8 cellular contexts compared by ENCODE assay signal in genomic region chr1:207051615-207051943, GRCh38. TPM values are rescaled to one million over a fixed set of nuclear protein-coding genes. Genes with fewer than 3 reads are reported as not detected.
DNase-seq lines count a peak whose midpoint lies in the region; ATAC-seq lines count a peak whose summit lies in the region.

No MANE protein-coding gene starts in this region.

- no peak overlapping the region for H3K4me2 ChIP-seq in neuronal stem cell (ENCODE audit: insufficient read depth, low read length, poor library complexity, severe bottlenecking)

- CTCF ChIA-PET in CD8-positive, alpha-beta memory T cell (lab: Charles Lee), result interaction anchor here (2.6 kb wide), 1 partner anchor 24 kb away, joined by 21 read pairs; no protein-coding TSS in a partner anchor

- H3K36me3 ChIP-seq in CD8-positive, alpha-beta memory T cell (ENCODE audit: insufficient read depth, low read length), result peaks cover 16% of the 10 kb centered on the region
- H3K36me3 ChIP-seq in NT2/D1 (ENCODE audit: insufficient read depth, insufficient read length, low read length) (peaks cover 30% of the 10 kb centered on the region), ectodermal cell (ENCODE audit: control insufficient read depth, insufficient read depth, low read length) (no peaks in the 10 kb centered on the region), neuronal stem cell (replicated peaks in 1 of 2; ENCODE audit: control insufficient read depth in 2 of 2, insufficient read depth in 2 of 2, low read length in 2 of 2) (peaks cover 11 to 29% of the 10 kb centered on the region in 2 donors)

- peak overlapping the region; percentile 97 to 100 (median 98) for H3K4me3 Mint-ChIP-seq in CD8-positive, alpha-beta memory T cell

- no peak overlapping the region for H2BK5ac ChIP-seq in neuronal stem cell (ENCODE audit: low read length)

- peak overlapping the region; percentile 91 for H3K27ac ChIP-seq in CD8-positive, alpha-beta memory T cell (ENCODE audit: low read depth, low read length)
- H3K27ac ChIP-seq in ectodermal cell (ENCODE audit: insufficient read depth, low read depth, low read length, poor library complexity, severe bottlenecking) (no peak overlapping the region), neuronal stem cell (replicated peaks; ENCODE audit: low read length) (no peak overlapping the region)

- H4K91ac ChIP-seq in neuronal stem cell (ENCODE audit: low read depth, low read length, poor library complexity), result no peak overlapping the region

- no peak overlapping the region for H3K14ac ChIP-seq in neuronal stem cell (ENCODE audit: low read length)

- H3K23ac ChIP-seq in neuronal stem cell (ENCODE audit: low read depth, low read length, poor library complexity), result no peak overlapping the region

- H3K4me1 Mint-ChIP-seq in CD8-positive, alpha-beta memory T cell, result peaks cover 47 to 69% (median 59%) of the 10 kb centered on the region in 3 donors

- no peak overlapping the region for H4K8ac ChIP-seq in neuronal stem cell (ENCODE audit: low read depth, low read length)

- 93 to 95% methylated on average over 6 of the region's 6 CpGs for WGBS in ectodermal cell, 2 experiments
- WGBS in neuronal stem cell (ENCODE audit: extremely low coverage in 2 of 2, insufficient read length in 2 of 2, insufficient replicate concordance in 1 of 2), 2 donors, result no CpG with 5 or more reads among the region's 6 CpGs

- H2BK15ac ChIP-seq in neuronal stem cell (ENCODE audit: low read length), result no peak overlapping the region

- H3K36me3 Mint-ChIP-seq in CD8-positive, alpha-beta memory T cell, result peaks cover 0 to 43% (median 3%) of the 10 kb centered on the region in 3 donors

- peaks cover 1 to 4% of the 10 kb centered on the region in 2 donors for H3K27me3 Mint-ChIP-seq in CD8-positive, alpha-beta memory T cell

- H3K9me3 Mint-ChIP-seq in CD8-positive, alpha-beta memory T cell, result no peaks in the 10 kb centered on the region

- peak overlapping the region; percentile 91 for H3K4me3 ChIP-seq in CD8-positive, alpha-beta memory T cell (ENCODE audit: low read length)
- peak overlapping the region; percentile 95 for H3K4me3 ChIP-seq in NT2/D1 (ENCODE audit: insufficient read length, low read depth)
- H3K4me3 ChIP-seq in ectodermal cell (ENCODE audit: insufficient read depth, low read depth, low read length), result peak overlapping the region; percentile 97
- H3K4me3 ChIP-seq in neuronal stem cell (ENCODE audit: low read length in 2 of 2), result peak overlapping the region in 1 of 2 donors; percentile 92

- H3K79me1 ChIP-seq in neuronal stem cell (ENCODE audit: low read depth, low read length), result peaks cover 2% of the 10 kb centered on the region

- H3K27ac Mint-ChIP-seq in CD8-positive, alpha-beta memory T cell, result peak overlapping the region in 5 of 8 donors; percentile 68 to 98 (median 81)

- H3K9me3 ChIP-seq in CD8-positive, alpha-beta memory T cell (ENCODE audit: low read length), result no peaks in the 10 kb centered on the region
- H3K9me3 ChIP-seq in NT2/D1 (ENCODE audit: insufficient read depth, low read length) (no peaks in the 10 kb centered on the region), ectodermal cell (ENCODE audit: control insufficient read depth, low read length) (no peaks in the 10 kb centered on the region), neuronal stem cell (replicated peaks in 1 of 2; ENCODE audit: control insufficient read depth in 2 of 2, insufficient read depth in 1 of 2, low read depth in 1 of 2, low read length in 2 of 2) (no peaks in the 10 kb centered on the region)

- H3K18ac ChIP-seq in neuronal stem cell (ENCODE audit: low read length), result no peak overlapping the region

- H3K27me3 ChIP-seq in CD8-positive, alpha-beta memory T cell (ENCODE audit: insufficient read depth, low read length, poor library complexity, severe bottlenecking), result no peaks in the 10 kb centered on the region
- H3K27me3 ChIP-seq in NT2/D1 (ENCODE audit: insufficient read depth, insufficient read length) (no peaks in the 10 kb centered on the region), ectodermal cell (ENCODE audit: control insufficient read depth, insufficient read depth, low read length, poor library complexity, severe bottlenecking) (peaks cover 7% of the 10 kb centered on the region), neuronal stem cell (ENCODE audit: control insufficient read depth in 3 of 3, insufficient read depth in 3 of 3, low read depth in 1 of 3, low read length in 3 of 3) (peaks cover 0 to 3% (median 0%) of the 10 kb centered on the region in 3 experiments)

- POLR2A ChIA-PET in CD8-positive, alpha-beta memory T cell (lab: Charles Lee), result no interaction called here

- no peak overlapping the region for H2BK120ac ChIP-seq in neuronal stem cell (ENCODE audit: low read depth, low read length)

- peak overlapping the region; percentile 99 for H2AFZ ChIP-seq in neuronal stem cell (ENCODE audit: low read length)

- H3K9ac ChIP-seq in NT2/D1 (ENCODE audit: insufficient read length, low read depth) (no peak overlapping the region), neuronal stem cell (ENCODE audit: low read depth, low read length, poor library complexity) (no peak overlapping the region)

- H2BK12ac ChIP-seq in neuronal stem cell (ENCODE audit: low read length), result no peak overlapping the region

- no peak overlapping the region for H3K4ac ChIP-seq in neuronal stem cell (ENCODE audit: low read length)

- no peak for ATAC-seq in GM21737 (IDR thresholded peaks at IDR 0.05; ENCODE audit: unreplicated experiment)

- no peak for DNase-seq in CD8-positive, alpha-beta memory T cell
- DNase-seq in NT2/D1 (ENCODE audit: low read depth, low spot score), result no peak
- DNase-seq in neuronal stem cell (ENCODE audit: low spot score), result no peak
- DNase-seq in T1000 (lab: John Stamatoyannopoulos, UW), result no peak
- DNase-seq in NCI-H2107 treated with DMSO at 0.1 percent for 48 hours (lab: John Stamatoyannopoulos, UW; ENCODE audit: unreplicated experiment), result no peak
- no peak for DNase-seq in NCI-H526 treated with DMSO at 0.1 percent for 48 hours (lab: John Stamatoyannopoulos, UW)

- no peak overlapping the region for H2AK5ac ChIP-seq in neuronal stem cell (ENCODE audit: low read depth, low read length)

- peaks cover 39% of the 10 kb centered on the region for H3K4me1 ChIP-seq in CD8-positive, alpha-beta memory T cell (ENCODE audit: insufficient read depth, low read length)
- H3K4me1 ChIP-seq in NT2/D1 (ENCODE audit: insufficient read depth, insufficient read length), result peaks cover 2% of the 10 kb centered on the region
- peaks cover 7% of the 10 kb centered on the region for H3K4me1 ChIP-seq in ectodermal cell (ENCODE audit: control insufficient read depth, insufficient read depth, low read length)
- peaks cover 3 to 6% of the 10 kb centered on the region in 2 donors for H3K4me1 ChIP-seq in neuronal stem cell (ENCODE audit: control insufficient read depth in 2 of 2, insufficient read depth in 1 of 2, low read depth in 1 of 2, low read length in 2 of 2)

RNA-seq across cellular contexts. Expression of gene YOD1, which starts 0.6 kb away (rescaled TPM):
- 10 to 100 TPM; 10.3 to 10.6 TPM for total RNA-seq in CD8-positive, alpha-beta memory T cell
- polyA plus RNA-seq in CD8-positive, alpha-beta memory T cell, result 0.98 TPM
- polyA plus RNA-seq in ectodermal cell (2013, experiment 1 of 4), result 13.9 TPM
- 13.6 TPM for polyA plus RNA-seq in ectodermal cell (2013, experiment 2 of 4)
- 12.4 TPM for polyA plus RNA-seq in ectodermal cell (2013, experiment 3 of 4)
- polyA plus RNA-seq in ectodermal cell (2013, experiment 4 of 4), result 12.9 TPM
- polyA plus RNA-seq in neuronal stem cell (2013, experiment 1 of 2), result 7.8 TPM
- polyA plus RNA-seq in neuronal stem cell (2013, experiment 2 of 2), result 8.1 TPM

RNA-seq across cellular contexts. Expression of gene PFKFB2, which starts 1.5 kb away (rescaled TPM):
- total RNA-seq in CD8-positive, alpha-beta memory T cell, result 1 to 10 TPM; 3.0 to 3.9 TPM
- 0.29 TPM for polyA plus RNA-seq in CD8-positive, alpha-beta memory T cell
- polyA plus RNA-seq in ectodermal cell (2013, experiment 1 of 4), result 7.4 TPM
- 8.6 TPM for polyA plus RNA-seq in ectodermal cell (2013, experiment 2 of 4)
- polyA plus RNA-seq in ectodermal cell (2013, experiment 3 of 4), result 4.8 TPM
- 6.0 TPM for polyA plus RNA-seq in ectodermal cell (2013, experiment 4 of 4)
- 3.0 TPM for polyA plus RNA-seq in neuronal stem cell (2013, experiment 1 of 2)
- polyA plus RNA-seq in neuronal stem cell (2013, experiment 2 of 2), result 3.1 TPM

RNA-seq across cellular contexts. Expression of gene C1orf116, which starts 19.0 kb away (rescaled TPM):
- not detected for total RNA-seq in CD8-positive, alpha-beta memory T cell
- polyA plus RNA-seq in CD8-positive, alpha-beta memory T cell, result not detected
- 0.31 TPM for polyA plus RNA-seq in ectodermal cell (2013, experiment 1 of 4)
- polyA plus RNA-seq in ectodermal cell (2013, experiment 2 of 4), result 0.30 TPM
- 0.16 TPM for polyA plus RNA-seq in ectodermal cell (2013, experiment 3 of 4)
- polyA plus RNA-seq in ectodermal cell (2013, experiment 4 of 4), result 0.08 TPM
- polyA plus RNA-seq in neuronal stem cell (2013, experiment 1 of 2), result 0.15 TPM
- polyA plus RNA-seq in neuronal stem cell (2013, experiment 2 of 2), result 0.17 TPM

RNA-seq across cellular contexts. Expression of gene C4BPB, which starts 37.1 kb away (rescaled TPM):
- total RNA-seq in CD8-positive, alpha-beta memory T cell, result under 1 TPM in 1 of 2 experiments, not detected in 1; 0.51 TPM
- polyA plus RNA-seq in CD8-positive, alpha-beta memory T cell, result not detected
- not detected for polyA plus RNA-seq in ectodermal cell (2013, experiment 1 of 4)
- polyA plus RNA-seq in ectodermal cell (2013, experiment 2 of 4), result not detected
- polyA plus RNA-seq in ectodermal cell (2013, experiment 3 of 4), result not detected
- polyA plus RNA-seq in ectodermal cell (2013, experiment 4 of 4), result not detected
- not detected for polyA plus RNA-seq in neuronal stem cell (2013, experiment 1 of 2)
- not detected for polyA plus RNA-seq in neuronal stem cell (2013, experiment 2 of 2)

RNA-seq across cellular contexts. Expression of gene C4BPA, which starts 52.5 kb away (rescaled TPM):
- total RNA-seq in CD8-positive, alpha-beta memory T cell, result not detected
- not detected for polyA plus RNA-seq in CD8-positive, alpha-beta memory T cell
- polyA plus RNA-seq in ectodermal cell (2013, experiment 1 of 4), result not detected
- polyA plus RNA-seq in ectodermal cell (2013, experiment 2 of 4), result not detected
- not detected for polyA plus RNA-seq in ectodermal cell (2013, experiment 3 of 4)
- not detected for polyA plus RNA-seq in ectodermal cell (2013, experiment 4 of 4)
- polyA plus RNA-seq in neuronal stem cell (2013, experiment 1 of 2), result not detected
- polyA plus RNA-seq in neuronal stem cell (2013, experiment 2 of 2), result not detected
